1 cellular context compared by ENCODE assay signal in genomic region chr9:134491856-134492255, GRCh38.
TF ChIP-seq lines count a peak whose summit lies in the region.

No MANE protein-coding gene starts in this region.

TF ChIP-seq in GM23338, 12 proteins besides CTCF, POLR2A, EP300 and RAD21 (continued from another document):
- TF ChIP-seq ZNF462 (CRISPR knock-in tag; IDR thresholded peaks at IDR 0.05), result no peak
- no peak for TF ChIP-seq POLR2AphosphoS5 (IDR thresholded peaks at IDR 0.05; ENCODE audit: low read depth)
- TF ChIP-seq ETS1 (IDR thresholded peaks at IDR 0.05), result no peak
- no peak for TF ChIP-seq STAT1 (IDR thresholded peaks at IDR 0.05; ENCODE audit: unreplicated experiment)
- no peak for TF ChIP-seq EZH2phosphoT487 (IDR thresholded peaks at IDR 0.05; ENCODE audit: unreplicated experiment)
- TF ChIP-seq ZNF114 (CRISPR knock-in tag; IDR thresholded peaks at IDR 0.05), result no peak
- TF ChIP-seq EZH2 (IDR thresholded peaks at IDR 0.05; ENCODE audit: low read depth, unreplicated experiment), result no peak
- no peak for TF ChIP-seq REST (IDR thresholded peaks at IDR 0.05; ENCODE audit: unreplicated experiment)
- TF ChIP-seq ZNF331 (CRISPR knock-in tag; IDR thresholded peaks at IDR 0.05; ENCODE audit: low read depth), result no peak
TF ChIP-seq in GM23338: peak in this region for 0.
